In genomic region chr11:22828373-22828772, GRCh38 we compare ENCODE assay signal across 10 cellular contexts. TPM values are rescaled to one million over a fixed set of nuclear protein-coding genes. Genes with fewer than 3 reads are reported as not detected.
DNase-seq lines count a peak whose midpoint lies in the region; ATAC-seq, FAIRE-seq and TF ChIP-seq lines count a peak whose summit lies in the region.
"Had no signal": no experiment of that assay in that cellular context is flagged by ENCODE, and none has a peak within 500 bp of the region (broad histone marks: within the 10 kb centered on the region; RNA-seq: fewer than 3 reads in every experiment).

No MANE protein-coding gene starts in this region.

- POLR2A ChIA-PET in activated naive CD8-positive, alpha-beta T cell treated with anti-CD3 and anti-CD28 coated beads, Interleukin-2, amount 10 ng/mL, durations not matched to agents 7 days and 5 days (lab: Charles Lee), result interaction anchor here (1.1 kb wide), 1 partner anchor 203 kb away, joined by 8 read pairs; the partner anchor contains the start of gene FANCF
- POLR2A ChIA-PET in naive thymus-derived CD8-positive, alpha-beta T cell (lab: Charles Lee), result interaction anchor here (2.1 kb wide), 1 partner anchor 203 kb away, joined by 22 read pairs; the partner anchor contains the start of gene FANCF

- TF ChIP-seq CTCF in DOHH2 (IDR thresholded peaks at IDR 0.05; ENCODE audit: low read depth, low read length, poor library complexity, severe bottlenecking) (no peak), LNCaP clone FGC (IDR thresholded peaks at IDR 0.05; ENCODE audit: control insufficient read depth, extremely low read depth, insufficient read depth) (no peak)

- H3K9me3 Mint-ChIP-seq in activated naive CD8-positive, alpha-beta T cell treated with anti-CD3 and anti-CD28 coated beads, Interleukin-2, amount 10 ng/mL, durations not matched to agents 7 days and 5 days, result no peaks in the 10 kb centered on the region
- H3K9me3 Mint-ChIP-seq in naive thymus-derived CD8-positive, alpha-beta T cell, result no peaks in the 10 kb centered on the region

- peak overlapping the region; percentile 91 for H3K4me3 Mint-ChIP-seq in activated naive CD8-positive, alpha-beta T cell treated with anti-CD3 and anti-CD28 coated beads, Interleukin-2, amount 10 ng/mL, durations not matched to agents 7 days and 5 days
- H3K4me3 Mint-ChIP-seq in naive thymus-derived CD8-positive, alpha-beta T cell, result peak overlapping the region; percentile 88 to 97 (median 94)

- no peaks in the 10 kb centered on the region for H3K27me3 ChIP-seq in DOHH2 (ENCODE audit: control insufficient read depth, low read length)

- peaks cover 13% of the 10 kb centered on the region for H3K4me1 ChIP-seq in DOHH2 (ENCODE audit: control insufficient read depth, low read length)

- no peaks in the 10 kb centered on the region for H3F3A ChIP-seq in DOHH2 (ENCODE audit: control insufficient read depth, insufficient read depth)

- peaks cover 15% of the 10 kb centered on the region for H3K4me1 Mint-ChIP-seq in activated naive CD8-positive, alpha-beta T cell treated with anti-CD3 and anti-CD28 coated beads, Interleukin-2, amount 10 ng/mL, durations not matched to agents 7 days and 5 days
- peaks cover 10 to 25% (median 17%) of the 10 kb centered on the region in 4 donors for H3K4me1 Mint-ChIP-seq in naive thymus-derived CD8-positive, alpha-beta T cell

- no peaks in the 10 kb centered on the region for H3K9me3 ChIP-seq in DOHH2 (ENCODE audit: control insufficient read depth, insufficient read depth, low read length)

- DNase-seq in LNCaP clone FGC (ENCODE audit: low read depth) (no peak), anterior cingulate cortex (lab: John Stamatoyannopoulos, UW) (no peak), HTR-8/SVneo (ENCODE audit: insufficient read length, low spot score) (no peak)
- DNase-seq in activated naive CD8-positive, alpha-beta T cell treated with anti-CD3 and anti-CD28 coated beads, Interleukin-2, amount 10 ng/mL, durations not matched to agents 7 days and 5 days, result no peak
- no peak for DNase-seq in naive thymus-derived CD8-positive, alpha-beta T cell
- no peak for DNase-seq in activated effector memory CD4-positive, alpha-beta T cell treated with anti-CD3 and anti-CD28 coated beads, Interleukin-2, amount 50 U/mL, for 16 hours

- no peaks in the 10 kb centered on the region; the same call in 1 of the 2 replicates for H3K9me2 ChIP-seq in DOHH2 (replicated peaks; ENCODE audit: control insufficient read depth, low read length)

- H4K20me1 ChIP-seq in DOHH2 (ENCODE audit: control insufficient read depth, insufficient read depth, low read depth, low read length), result no peaks in the 10 kb centered on the region

- no peak for ATAC-seq in activated naive CD8-positive, alpha-beta T cell treated with anti-CD3 and anti-CD28 coated beads, Interleukin-2, amount 10 ng/mL, durations not matched to agents 7 days and 5 days (ENCODE audit: low read depth)
- no peak for ATAC-seq in naive thymus-derived CD8-positive, alpha-beta T cell
- ATAC-seq in HG02571 (IDR thresholded peaks at IDR 0.05; ENCODE audit: unreplicated experiment), result no peak

- H3K27me3 Mint-ChIP-seq in activated naive CD8-positive, alpha-beta T cell treated with anti-CD3 and anti-CD28 coated beads, Interleukin-2, amount 10 ng/mL, durations not matched to agents 7 days and 5 days, result peaks cover 2% of the 10 kb centered on the region
- H3K27me3 Mint-ChIP-seq in naive thymus-derived CD8-positive, alpha-beta T cell, result no peaks in the 10 kb centered on the region

- H3K4me2 ChIP-seq in DOHH2 (ENCODE audit: low read length), result peak overlapping the region; percentile 69

- H3K27ac ChIP-seq in DOHH2 (ENCODE audit: low read depth, low read length), result no peak overlapping the region

- FAIRE-seq in HTR-8/SVneo (lab: Jason Lieb, UNC), result no peak

- peaks cover 12% of the 10 kb centered on the region for H3K79me2 ChIP-seq in DOHH2 (ENCODE audit: control insufficient read depth, low read length)

- H3K4me3 ChIP-seq in DOHH2 (ENCODE audit: low read length) (peak overlapping the region; percentile 91), LNCaP clone FGC (ENCODE audit: low read depth, low read length) (peak overlapping the region; percentile 88)

- H3K36me3 ChIP-seq in DOHH2 (ENCODE audit: control insufficient read depth, low read length), result peaks cover 22% of the 10 kb centered on the region

- H3K27ac Mint-ChIP-seq in activated naive CD8-positive, alpha-beta T cell treated with anti-CD3 and anti-CD28 coated beads, Interleukin-2, amount 10 ng/mL, durations not matched to agents 7 days and 5 days, result peak overlapping the region; percentile 90
- peak overlapping the region in 8 of 10 donors; percentile 21 to 95 (median 60) for H3K27ac Mint-ChIP-seq in naive thymus-derived CD8-positive, alpha-beta T cell

- H3K36me3 Mint-ChIP-seq in activated naive CD8-positive, alpha-beta T cell treated with anti-CD3 and anti-CD28 coated beads, Interleukin-2, amount 10 ng/mL, durations not matched to agents 7 days and 5 days, result peaks cover 14% of the 10 kb centered on the region
- peaks cover 0 to 34% (median 17%) of the 10 kb centered on the region in 3 donors for H3K36me3 Mint-ChIP-seq in naive thymus-derived CD8-positive, alpha-beta T cell

RNA-seq across cellular contexts. Expression of gene SVIP, which starts 1.2 kb away (rescaled TPM):
- 10 to 100 TPM; 42.4 to 42.7 TPM for total RNA-seq in activated naive CD8-positive, alpha-beta T cell treated with anti-CD3 and anti-CD28 coated beads, Interleukin-2, amount 10 ng/mL, durations not matched to agents 7 days and 5 days
- total RNA-seq in naive thymus-derived CD8-positive, alpha-beta T cell, result 10 to 100 TPM; 74.7 to 80.7 TPM
- polyA plus RNA-seq in naive thymus-derived CD8-positive, alpha-beta T cell, result 10 to 100 TPM; 43.3 to 53.2 (median 48.4) TPM

RNA-seq across cellular contexts. Expression of gene CCDC179, which starts 31.9 kb away (rescaled TPM):
- total RNA-seq in activated naive CD8-positive, alpha-beta T cell treated with anti-CD3 and anti-CD28 coated beads, Interleukin-2, amount 10 ng/mL, durations not matched to agents 7 days and 5 days, result not detected
- not detected for total RNA-seq in naive thymus-derived CD8-positive, alpha-beta T cell
- polyA plus RNA-seq in naive thymus-derived CD8-positive, alpha-beta T cell, result not detected
- total RNA-seq: NCI-H460, temporal lobe had no signal
